Comparison of ENCODE assay signal across 32 cellular contexts in genomic region chrX:134562002-134562401, GRCh38.
DNase-seq lines count a peak whose midpoint lies in the region; ATAC-seq, FAIRE-seq and TF ChIP-seq lines count a peak whose summit lies in the region.
"Had no signal": no experiment of that assay in that cellular context is flagged by ENCODE, and none has a peak within 500 bp of the region (broad histone marks: within the 10 kb centered on the region; RNA-seq: fewer than 3 reads in every experiment).

No MANE protein-coding gene starts in this region.

- TF ChIP-seq CTCF in K562 (IDR thresholded peaks at IDR 0.05 in 2 of 3, conservative IDR thresholded peaks at IDR 0.05 in 1 of 3; ENCODE audit: insufficient read depth in 2 of 3, low read depth in 1 of 3, low read length in 3 of 3) (no peak), progenitor cell of endocrine pancreas (IDR thresholded peaks at IDR 0.05; ENCODE audit: unreplicated experiment) (no peak)

- H3K4me1 ChIP-seq in K562 (replicated peaks in 1 of 2; ENCODE audit: control insufficient read depth in 2 of 2, insufficient read depth in 2 of 2, low read length in 2 of 2) = peaks cover 0 to 6% of the 10 kb centered on the region in 2 experiments; a peak in 2 of 5 replicates
- H3K4me1 ChIP-seq: BE2C; BLaER1; BLaER1 treated with 17β-estradiol and CSF1 and Interleukin-3, amounts not matched to agents 10 nM and 100 nM; Caco-2 had no signal

- H3K27me3 ChIP-seq in K562 (ENCODE audit: control insufficient read depth in 2 of 2, insufficient read depth in 2 of 2, low read length in 2 of 2) = no peaks in the 10 kb centered on the region
- H3K27me3 ChIP-seq: BE2C had no signal

- ATAC-seq in K562 = 0 out of 3 replicates have a peak, but pooled peaks have one; percentile 25
- no peak for ATAC-seq in HG03460 (IDR thresholded peaks at IDR 0.05; ENCODE audit: unreplicated experiment)
- ATAC-seq: A549; CD8-positive, alpha-beta T cell had no signal

- intact Hi-C loops in K562 (cut with micrococcal nuclease) = no loop called here

- H3K9me3 Mint-ChIP-seq in progenitor cell of endocrine pancreas (ENCODE audit: low read depth) = peaks cover 17% of the 10 kb centered on the region
- H3K9me3 Mint-ChIP-seq: CD14-positive monocyte; CD4-positive, alpha-beta T cell; CD8-positive, alpha-beta T cell had no signal

- in situ Hi-C loops in K562 (cut with MboI) = no loop called here

- peak in 1 of 4 experiments; percentile 19 for DNase-seq in K562 (ENCODE audit: extremely low read depth in 1 of 4, low spot score in 3 of 4)
- no peak for DNase-seq in progenitor cell of endocrine pancreas (ENCODE audit: low spot score, unreplicated experiment)
- DNase-seq in central memory CD4-positive, alpha-beta T cell = no peak
- DNase-seq: 8988T; ACHN; AML-193; BE2C; C1 segment of cervical spinal cord; Caco-2; Calu3; CD4-positive, alpha-beta memory T cell; CD4-positive, alpha-beta T cell; CD8-positive, alpha-beta memory T cell; COR-L47; DMS 273 treated with DMSO at 0.1 percent for 48 hours; DMS153; DMS53; DMS79; DMS79 treated with DMSO at 0.1 percent for 48 hours; EL had no signal

- H3K27ac Mint-ChIP-seq in progenitor cell of endocrine pancreas = peak overlapping the region; percentile 24
- H3K27ac Mint-ChIP-seq: B cell; CD14-positive monocyte; CD4-positive, alpha-beta memory T cell; CD4-positive, alpha-beta T cell; CD8-positive, alpha-beta memory T cell; CD8-positive, alpha-beta T cell had no signal

- H3K4me1 Mint-ChIP-seq in progenitor cell of endocrine pancreas (ENCODE audit: low read depth) = peaks cover 8% of the 10 kb centered on the region
- H3K4me1 Mint-ChIP-seq: B cell; CD8-positive, alpha-beta memory T cell had no signal

- 0% methylated on average over 2 of the region's 2 CpGs for WGBS in K562 (ENCODE audit: insufficient coverage, low coverage, missing lambda C conversion rate)

- TF ChIP-seq POLR2A in K562 (conservative IDR thresholded peaks at IDR 0.05) = no peak

- CTCF ChIA-PET in K562 (lab: Yijun Ruan, JAX; ENCODE audit: low intra/inter-chr PET ratio) = interaction anchor here (0.7 kb wide), 1 partner anchor 39 kb away, joined by 3 read pairs; no protein-coding TSS in a partner anchor

- no peak overlapping the region for H3K4me3 Mint-ChIP-seq in progenitor cell of endocrine pancreas (ENCODE audit: low read depth)
- H3K4me3 Mint-ChIP-seq: B cell; CD14-positive monocyte; CD4-positive, alpha-beta memory T cell; CD4-positive, alpha-beta T cell; CD4-positive, CD25-positive, alpha-beta regulatory T cell; CD8-positive, alpha-beta memory T cell; CD8-positive, alpha-beta T cell had no signal

- no peak overlapping the region for H3K9ac ChIP-seq in K562 (ENCODE audit: insufficient read depth in 1 of 2, low read depth in 2 of 2, low read length in 2 of 2)
- H3K9ac ChIP-seq: BLaER1; BLaER1 treated with 17β-estradiol and CSF1 and Interleukin-3, amounts not matched to agents 10 nM and 100 nM had no signal

- peaks cover 2% of the 10 kb centered on the region for H3K36me3 Mint-ChIP-seq in progenitor cell of endocrine pancreas (ENCODE audit: insufficient read depth)
- H3K36me3 Mint-ChIP-seq: CD14-positive monocyte; CD4-positive, alpha-beta memory T cell; CD4-positive, CD25-positive, alpha-beta regulatory T cell; CD8-positive, alpha-beta memory T cell; CD8-positive, alpha-beta T cell had no signal

- POLR2A ChIA-PET in K562 (lab: Yijun Ruan, JAX) = no interaction called here

- FAIRE-seq in K562 (lab: Jason Lieb, UNC) = no peak
- FAIRE-seq: A204.1, D721Med had no signal

- no peak overlapping the region for H2AFZ ChIP-seq in K562 (ENCODE audit: low read depth, low read length)

- H3K9me3 ChIP-seq in K562 (replicated peaks; ENCODE audit: control insufficient read depth, insufficient read depth, low read depth, low read length) = no peaks in the 10 kb centered on the region
- H3K9me3 ChIP-seq: A549, BE2C, BLaER1, Caco-2 had no signal

- BruUV-seq in K562 (replicated peaks; lab: Mats Ljungman, UMichigan) = no TSS peak

- H3K4me2 ChIP-seq in K562 (ENCODE audit: insufficient read depth, low read length) = no peak overlapping the region
- H3K4me2 ChIP-seq: A549; BLaER1; BLaER1 treated with 17β-estradiol and CSF1 and Interleukin-3, amounts not matched to agents 10 nM and 100 nM had no signal

- TF ChIP-seq EP300 in K562 (IDR thresholded peaks at IDR 0.05; ENCODE audit: low read length) = no peak

- no peaks in the 10 kb centered on the region for H4K20me1 ChIP-seq in K562 (replicated peaks; ENCODE audit: control insufficient read depth, insufficient read depth, low read length)
- H4K20me1 ChIP-seq: BLaER1 had no signal

- no peak overlapping the region for H3K27ac ChIP-seq in K562 (ENCODE audit: extremely low read depth, low read depth, low read length)
- H3K27ac ChIP-seq: 22Rv1; BLaER1; BLaER1 treated with 17β-estradiol and CSF1 and Interleukin-3, amounts not matched to agents 10 nM and 100 nM; C4-2B had no signal

- no peak for TF ChIP-seq RAD21 in K562 (CRISPR knock-in tag; conservative IDR thresholded peaks at IDR 0.05 in 1 of 2, IDR thresholded peaks at IDR 0.05 in 1 of 2)

- no peaks in the 10 kb centered on the region for H3K9me1 ChIP-seq in K562 (ENCODE audit: control insufficient read depth, insufficient read depth, low read length)

- no peaks in the 10 kb centered on the region for H3K36me3 ChIP-seq in K562 (ENCODE audit: control insufficient read depth, insufficient read depth, low read length)
- H3K36me3 ChIP-seq: BE2C; BLaER1; BLaER1 treated with 17β-estradiol and CSF1 and Interleukin-3, amounts not matched to agents 10 nM and 100 nM had no signal

- no peak overlapping the region for H3K4me3 ChIP-seq in K562
- H3K4me3 ChIP-seq: A549; BLaER1; BLaER1 treated with 17β-estradiol and CSF1 and Interleukin-3, amounts not matched to agents 10 nM and 100 nM had no signal

- no peaks in the 10 kb centered on the region for H3K27me3 Mint-ChIP-seq in progenitor cell of endocrine pancreas

- H3K79me2 ChIP-seq in K562 (ENCODE audit: control insufficient read depth, insufficient read depth, low read length) = no peaks in the 10 kb centered on the region

TF ChIP-seq in K562, 482 proteins besides CTCF, POLR2A, EP300 and RAD21 (continues in another document):
- TF ChIP-seq NFXL1 (CRISPR knock-in tag; IDR thresholded peaks at IDR 0.05) (no peak), MTA3 (IDR thresholded peaks at IDR 0.05; ENCODE audit: borderline replicate concordance) (no peak), ZNF316 (IDR thresholded peaks at IDR 0.05) (peak; percentile 60; the same call in 1 of the 2 replicates), ZMIZ1 (IDR thresholded peaks at IDR 0.05; ENCODE audit: low read depth in 2 of 2, low read length in 2 of 2) (no peak), RHOXF2B (CRISPR knock-in tag; conservative IDR thresholded peaks at IDR 0.05) (no peak), DPF2 (IDR thresholded peaks at IDR 0.05) (0 out of 2 replicates have a peak, but pooled peaks have one; percentile 22), MAFG (tag; conservative IDR thresholded peaks at IDR 0.05) (peak; percentile 47), MECOM (CRISPR knock-in tag; IDR thresholded peaks at IDR 0.05) (0 out of 2 replicates have a peak, but pooled peaks have one; percentile 33), ZFP36 (IDR thresholded peaks at IDR 0.05; ENCODE audit: low read depth, low read length, partially characterized antibody) (no peak), FOXA1 (IDR thresholded peaks at IDR 0.05; ENCODE audit: borderline replicate concordance) (no peak)
- TF ChIP-seq, protein P1, sequence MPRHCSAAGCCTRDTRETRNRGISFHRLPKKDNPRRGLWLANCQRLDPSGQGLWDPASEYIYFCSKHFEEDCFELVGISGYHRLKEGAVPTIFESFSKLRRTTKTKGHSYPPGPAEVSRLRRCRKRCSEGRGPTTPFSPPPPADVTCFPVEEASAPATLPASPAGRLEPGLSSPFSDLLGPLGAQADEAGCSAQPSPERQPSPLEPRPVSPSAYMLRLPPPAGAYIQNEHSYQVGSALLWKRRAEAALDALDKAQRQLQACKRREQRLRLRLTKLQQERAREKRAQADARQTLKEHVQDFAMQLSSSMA (CRISPR knock-in tag; IDR thresholded peaks at IDR 0.05) = no peak
